In genomic region chr6:53659458-53659857, GRCh38 we compare ENCODE assay signal across 31 cellular contexts. TPM values are rescaled to one million over a fixed set of nuclear protein-coding genes. Genes with fewer than 3 reads are reported as not detected.
DNase-seq lines count a peak whose midpoint lies in the region; ATAC-seq, FAIRE-seq and TF ChIP-seq lines count a peak whose summit lies in the region.
"Had no signal": no experiment of that assay in that cellular context is flagged by ENCODE, and none has a peak within 500 bp of the region (broad histone marks: within the 10 kb centered on the region; RNA-seq: fewer than 3 reads in every experiment).

No MANE protein-coding gene starts in this region.

- H3K9me2 ChIP-seq in Loucy (replicated peaks; ENCODE audit: low read depth, low read length): no peaks in the 10 kb centered on the region

- H2AFZ ChIP-seq in Loucy (ENCODE audit: low read length): 0 out of 2 replicates have a peak overlapping the region, but pooled peaks have one; percentile 20
- H2AFZ ChIP-seq: GM23248 had no signal

- no peak overlapping the region for H3K4me3 Mint-ChIP-seq in naive thymus-derived CD8-positive, alpha-beta T cell
- H3K4me3 Mint-ChIP-seq: activated T-cell treated with anti-CD3 and anti-CD28 coated beads, Interleukin-2, amount 50 U/mL, for 24 hours; mesothelial cell of epicardium; naive B cell; stimulated activated naive B cell treated with anti-CD40 and anti-IgM and Interleukin-4, amounts not matched to agents 10 μg/mL and 1 μg/mL and 100 μg/mL, for 72 hours; type B pancreatic cell had no signal

- H3K79me2 ChIP-seq in Loucy (ENCODE audit: insufficient read depth, low read length): no peaks in the 10 kb centered on the region

- peak; percentile 66 for FAIRE-seq in H54 (lab: Jason Lieb, UNC)
- FAIRE-seq: kidney had no signal

- H3K9me3 ChIP-seq in Loucy (ENCODE audit: insufficient read depth, low read depth, low read length): no peaks in the 10 kb centered on the region
- H3K9me3 ChIP-seq in gastrocnemius medialis: no peaks in the 10 kb centered on the region
- H3K9me3 ChIP-seq: ascending aorta, BLaER1 had no signal

- H3K27ac Mint-ChIP-seq in naive thymus-derived CD8-positive, alpha-beta T cell: no peak overlapping the region
- H3K27ac Mint-ChIP-seq: activated T-cell treated with anti-CD3 and anti-CD28 coated beads, Interleukin-2, amount 50 U/mL, for 24 hours; mesothelial cell of epicardium; naive B cell; progenitor cell of endocrine pancreas; stimulated activated naive B cell treated with anti-CD40 and anti-IgM and Interleukin-4, amounts not matched to agents 10 μg/mL and 1 μg/mL and 100 μg/mL, for 72 hours; type B pancreatic cell had no signal

- no peak overlapping the region for H3K4me2 ChIP-seq in Loucy (ENCODE audit: low read depth, low read length, poor library complexity, severe bottlenecking)
- H3K4me2 ChIP-seq: BLaER1 had no signal

- peak overlapping the region; percentile 89 to 96 (median 92) for H3K27ac ChIP-seq in gastrocnemius medialis
- H3K27ac ChIP-seq: ascending aorta, BLaER1, coronary artery, GM23248, SK-N-MC had no signal

- DNase-seq in H54 (ENCODE audit: insufficient read length, low spot score): no peak
- peak; percentile 64 for DNase-seq in epithelial cell of esophagus (ENCODE audit: low read depth)
- no peak for DNase-seq in gastrocnemius medialis
- no peak for DNase-seq in NCI-H1436 treated with DMSO at 0.1 percent for 48 hours (lab: John Stamatoyannopoulos, UW)
- no peak for DNase-seq in naive thymus-derived CD8-positive, alpha-beta T cell
- DNase-seq: activated gamma-delta T cell; activated T-cell treated with anti-CD3 and anti-CD28 coated beads, Interleukin-2, amount 50 U/mL, for 24 hours; DMS79; effector CD8-positive, alpha-beta T cell; erythroblast; GF-D8; Kasumi-1; kidney; MV-4-11; naive B cell; NCI-H1436; NCI-H2081 treated with DMSO at 0.1 percent for 48 hours; NCI-H345; NCI-H748 treated with DMSO at 0.1 percent for 48 hours; stimulated activated CD4-positive, alpha-beta T cell treated with anti-CD3 and anti-CD28 coated beads, Interleukin-15, amount 100 ng/mL, for 24 hours; stimulated activated naive B cell treated with anti-CD40 and anti-IgM and Interleukin-4, amounts not matched to agents 10 μg/mL and 1 μg/mL and 100 μg/mL, for 72 hours had no signal

- H3K4me3 ChIP-seq in Loucy (ENCODE audit: low read length, poor library complexity, severe bottlenecking): no peak overlapping the region
- no peak overlapping the region for H3K4me3 ChIP-seq in epithelial cell of esophagus (ENCODE audit: low read length)
- peak overlapping the region in 1 of 4 donors; percentile 20 for H3K4me3 ChIP-seq in gastrocnemius medialis
- H3K4me3 ChIP-seq: ascending aorta, BLaER1, coronary artery, GM23248, SK-N-MC had no signal

- TF ChIP-seq CTCF in Loucy (conservative IDR thresholded peaks at IDR 0.05; ENCODE audit: low read length) (no peak), epithelial cell of esophagus (IDR thresholded peaks at IDR 0.05; ENCODE audit: insufficient read depth, low read depth, low read length, missing control alignments) (no peak), gastrocnemius medialis (IDR thresholded peaks at IDR 0.05 in 4 of 5, conservative IDR thresholded peaks at IDR 0.05 in 1 of 5) (no peak)

- H3K27me3 Mint-ChIP-seq in naive thymus-derived CD8-positive, alpha-beta T cell: peaks cover 7 to 28% (median 13%) of the 10 kb centered on the region in 5 donors

- H3F3A ChIP-seq in Loucy (ENCODE audit: low read depth): no peaks in the 10 kb centered on the region

- ATAC-seq in gastrocnemius medialis (peak; percentile 39 to 63), HG02852 (IDR thresholded peaks at IDR 0.05; ENCODE audit: unreplicated experiment) (no peak)
- ATAC-seq in naive thymus-derived CD8-positive, alpha-beta T cell: no peak
- ATAC-seq: stimulated activated naive B cell treated with anti-CD40 and anti-IgM and Interleukin-4, amounts not matched to agents 10 μg/mL and 1 μg/mL and 100 μg/mL, for 72 hours had no signal

- TF ChIP-seq POLR2A in H54 (IDR thresholded peaks at IDR 0.05; ENCODE audit: low read depth, low read length): no peak
- no peak for TF ChIP-seq POLR2A in gastrocnemius medialis (IDR thresholded peaks at IDR 0.05)

- no peaks in the 10 kb centered on the region for H3K4me1 ChIP-seq in Loucy (ENCODE audit: insufficient read depth, low read length, poor library complexity, severe bottlenecking)
- H3K4me1 ChIP-seq in gastrocnemius medialis: peaks cover 72 to 81% of the 10 kb centered on the region in 2 donors
- H3K4me1 ChIP-seq: ascending aorta, BLaER1 had no signal

- no peak overlapping the region for H3K9ac ChIP-seq in Loucy (ENCODE audit: low read depth, low read length, poor library complexity, severe bottlenecking)
- H3K9ac ChIP-seq: BLaER1, GM23248 had no signal

- H3K27me3 ChIP-seq in Loucy (ENCODE audit: insufficient read depth, low read length, poor library complexity, severe bottlenecking) (no peaks in the 10 kb centered on the region), gastrocnemius medialis (no peaks in the 10 kb centered on the region)
- H3K27me3 ChIP-seq: ascending aorta, BLaER1 had no signal

- H3K36me3 ChIP-seq in Loucy (ENCODE audit: insufficient read depth, low read length) (no peaks in the 10 kb centered on the region), gastrocnemius medialis (no peaks in the 10 kb centered on the region)
- H3K36me3 ChIP-seq: ascending aorta, BLaER1 had no signal

- in situ Hi-C loops in gastrocnemius medialis (cut with MboI; ENCODE audit: low sequenced_read_pairs in 4 of 4): loop anchor here in 2 of 4 donors (10.0 kb wide), 2 partner anchors 115 to 165 kb away; partner anchors contain the start of gene GCLC (in 2 of the 2)

- no peaks in the 10 kb centered on the region for H3K36me3 Mint-ChIP-seq in naive thymus-derived CD8-positive, alpha-beta T cell
- H3K36me3 Mint-ChIP-seq: mesothelial cell of epicardium; naive B cell; stimulated activated naive B cell treated with anti-CD40 and anti-IgM and Interleukin-4, amounts not matched to agents 10 μg/mL and 1 μg/mL and 100 μg/mL, for 72 hours; type B pancreatic cell had no signal

- H3K4me1 Mint-ChIP-seq in naive thymus-derived CD8-positive, alpha-beta T cell: no peaks in the 10 kb centered on the region
- H3K4me1 Mint-ChIP-seq: mesothelial cell of epicardium; naive B cell; stimulated activated naive B cell treated with anti-CD40 and anti-IgM and Interleukin-4, amounts not matched to agents 10 μg/mL and 1 μg/mL and 100 μg/mL, for 72 hours had no signal

- POLR2A ChIA-PET in naive thymus-derived CD8-positive, alpha-beta T cell (lab: Charles Lee): interaction anchor here (1.1 kb wide), 1 partner anchor 186 kb away, joined by 3 read pairs; no protein-coding TSS in a partner anchor

- H3K9me3 Mint-ChIP-seq in naive thymus-derived CD8-positive, alpha-beta T cell: no peaks in the 10 kb centered on the region
- H3K9me3 Mint-ChIP-seq: activated T-cell treated with anti-CD3 and anti-CD28 coated beads, Interleukin-2, amount 50 U/mL, for 24 hours; mesothelial cell of epicardium; naive B cell; stimulated activated naive B cell treated with anti-CD40 and anti-IgM and Interleukin-4, amounts not matched to agents 10 μg/mL and 1 μg/mL and 100 μg/mL, for 72 hours; type B pancreatic cell had no signal

- H4K20me1 ChIP-seq in Loucy (ENCODE audit: insufficient read depth, low read length, poor library complexity, severe bottlenecking): no peaks in the 10 kb centered on the region
- H4K20me1 ChIP-seq: BLaER1 had no signal

- intact Hi-C loops in gastrocnemius medialis (cut with DNase I; ENCODE audit: low total_unique reads): no loop called here

RNA-seq across cellular contexts. Expression of gene KLHL31, which starts 6.1 kb away (rescaled TPM):
- 10 to 100 TPM; 11.5 to 76.1 (median 25.6) TPM for total RNA-seq in gastrocnemius medialis
- under 1 TPM; 0.77 to 0.88 TPM for total RNA-seq in naive thymus-derived CD8-positive, alpha-beta T cell
- polyA plus RNA-seq in naive thymus-derived CD8-positive, alpha-beta T cell: not detected
- total RNA-seq: GM23248 had no signal

Comparison
In these comparisons a context has a peak if more than half of its experiments do, and no peak if none do; other contexts are left out.
1. ATAC-seq: peak in gastrocnemius medialis (2 of 2); none in naive thymus-derived CD8-positive, alpha-beta T cell (0 of 2) and HG02852 (single experiment).
2. RNA of gene KLHL31, which starts 6.1 kb away (total RNA-seq): 11.5 to 76.1 TPM in gastrocnemius medialis; 0.77 to 0.88 TPM in naive thymus-derived CD8-positive, alpha-beta T cell; every median in the first group is over 4 times any median in the second.